1 cellular context compared by ENCODE assay signal in the genomic region with DNA sequence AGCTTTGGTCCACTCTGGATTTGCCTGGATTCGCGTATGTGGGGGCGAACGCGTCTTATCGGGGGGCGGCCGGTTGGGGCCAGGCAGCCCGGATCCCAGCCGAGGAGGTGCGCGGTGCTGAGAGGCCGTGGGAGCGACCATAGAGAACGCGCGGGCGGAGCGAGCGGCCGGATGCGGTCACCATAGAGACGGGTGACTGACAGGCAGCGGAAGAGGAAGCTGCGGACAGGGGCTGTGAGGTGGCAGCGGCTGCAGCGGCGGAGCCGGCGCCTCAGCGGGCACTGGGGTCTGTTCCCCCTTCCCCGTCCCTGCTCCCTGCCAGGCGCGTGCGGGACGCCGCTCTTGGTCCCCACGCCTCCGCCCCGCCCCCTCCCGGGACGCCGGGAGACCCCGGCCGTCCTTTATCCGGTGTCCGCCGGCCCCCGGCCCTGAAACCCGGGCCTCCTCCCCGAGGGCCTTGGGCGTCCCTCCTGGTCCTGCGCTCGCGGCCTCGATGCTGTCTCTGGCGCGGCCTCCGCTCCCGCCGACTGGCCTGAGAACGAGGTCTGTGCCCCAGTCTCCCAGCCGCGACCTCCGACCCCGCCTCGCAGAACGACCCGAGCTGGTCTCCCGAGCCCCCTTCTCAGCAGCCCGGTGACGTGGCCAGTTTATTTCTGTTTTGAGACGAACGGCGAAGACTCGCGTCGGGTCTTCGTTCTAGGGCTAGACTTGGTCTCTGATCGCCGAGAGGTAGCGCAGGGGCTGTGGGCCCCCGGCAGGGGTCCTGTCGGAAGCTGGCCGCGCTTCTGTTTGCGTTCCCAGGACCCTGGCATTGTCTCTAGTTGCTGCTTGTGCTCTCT.
TF ChIP-seq lines count a peak whose summit lies in the region.

A gene with protein sequence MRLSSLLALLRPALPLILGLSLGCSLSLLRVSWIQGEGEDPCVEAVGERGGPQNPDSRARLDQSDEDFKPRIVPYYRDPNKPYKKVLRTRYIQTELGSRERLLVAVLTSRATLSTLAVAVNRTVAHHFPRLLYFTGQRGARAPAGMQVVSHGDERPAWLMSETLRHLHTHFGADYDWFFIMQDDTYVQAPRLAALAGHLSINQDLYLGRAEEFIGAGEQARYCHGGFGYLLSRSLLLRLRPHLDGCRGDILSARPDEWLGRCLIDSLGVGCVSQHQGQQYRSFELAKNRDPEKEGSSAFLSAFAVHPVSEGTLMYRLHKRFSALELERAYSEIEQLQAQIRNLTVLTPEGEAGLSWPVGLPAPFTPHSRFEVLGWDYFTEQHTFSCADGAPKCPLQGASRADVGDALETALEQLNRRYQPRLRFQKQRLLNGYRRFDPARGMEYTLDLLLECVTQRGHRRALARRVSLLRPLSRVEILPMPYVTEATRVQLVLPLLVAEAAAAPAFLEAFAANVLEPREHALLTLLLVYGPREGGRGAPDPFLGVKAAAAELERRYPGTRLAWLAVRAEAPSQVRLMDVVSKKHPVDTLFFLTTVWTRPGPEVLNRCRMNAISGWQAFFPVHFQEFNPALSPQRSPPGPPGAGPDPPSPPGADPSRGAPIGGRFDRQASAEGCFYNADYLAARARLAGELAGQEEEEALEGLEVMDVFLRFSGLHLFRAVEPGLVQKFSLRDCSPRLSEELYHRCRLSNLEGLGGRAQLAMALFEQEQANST (plus strand): TSS at position 212 of the 839 bp plus-strand sequence. CDS start 1,529 bp downstream, outside the sequence.

TF ChIP-seq in GM12878, 131 proteins besides CTCF, POLR2A, EP300 and RAD21 (continued from another document and continues in another):
- TF ChIP-seq, protein P1, sequence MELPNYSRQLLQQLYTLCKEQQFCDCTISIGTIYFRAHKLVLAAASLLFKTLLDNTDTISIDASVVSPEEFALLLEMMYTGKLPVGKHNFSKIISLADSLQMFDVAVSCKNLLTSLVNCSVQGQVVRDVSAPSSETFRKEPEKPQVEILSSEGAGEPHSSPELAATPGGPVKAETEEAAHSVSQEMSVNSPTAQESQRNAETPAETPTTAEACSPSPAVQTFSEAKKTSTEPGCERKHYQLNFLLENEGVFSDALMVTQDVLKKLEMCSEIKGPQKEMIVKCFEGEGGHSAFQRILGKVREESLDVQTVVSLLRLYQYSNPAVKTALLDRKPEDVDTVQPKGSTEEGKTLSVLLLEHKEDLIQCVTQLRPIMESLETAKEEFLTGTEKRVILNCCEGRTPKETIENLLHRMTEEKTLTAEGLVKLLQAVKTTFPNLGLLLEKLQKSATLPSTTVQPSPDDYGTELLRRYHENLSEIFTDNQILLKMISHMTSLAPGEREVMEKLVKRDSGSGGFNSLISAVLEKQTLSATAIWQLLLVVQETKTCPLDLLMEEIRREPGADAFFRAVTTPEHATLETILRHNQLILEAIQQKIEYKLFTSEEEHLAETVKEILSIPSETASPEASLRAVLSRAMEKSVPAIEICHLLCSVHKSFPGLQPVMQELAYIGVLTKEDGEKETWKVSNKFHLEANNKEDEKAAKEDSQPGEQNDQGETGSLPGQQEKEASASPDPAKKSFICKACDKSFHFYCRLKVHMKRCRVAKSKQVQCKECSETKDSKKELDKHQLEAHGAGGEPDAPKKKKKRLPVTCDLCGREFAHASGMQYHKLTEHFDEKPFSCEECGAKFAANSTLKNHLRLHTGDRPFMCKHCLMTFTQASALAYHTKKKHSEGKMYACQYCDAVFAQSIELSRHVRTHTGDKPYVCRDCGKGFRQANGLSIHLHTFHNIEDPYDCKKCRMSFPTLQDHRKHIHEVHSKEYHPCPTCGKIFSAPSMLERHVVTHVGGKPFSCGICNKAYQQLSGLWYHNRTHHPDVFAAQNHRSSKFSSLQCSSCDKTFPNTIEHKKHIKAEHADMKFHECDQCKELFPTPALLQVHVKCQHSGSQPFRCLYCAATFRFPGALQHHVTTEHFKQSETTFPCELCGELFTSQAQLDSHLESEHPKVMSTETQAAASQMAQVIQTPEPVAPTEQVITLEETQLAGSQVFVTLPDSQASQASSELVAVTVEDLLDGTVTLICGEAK (IDR thresholded peaks at IDR 0.05; ENCODE audit: borderline replicate concordance): peak; percentile 83
- TF ChIP-seq RELA (IDR thresholded peaks at IDR 0.05; ENCODE audit: borderline replicate concordance, partially characterized antibody): peak; percentile 23
- TF ChIP-seq KAT2A (conservative IDR thresholded peaks at IDR 0.05; ENCODE audit: control insufficient read depth, low read depth, low read length): no peak
- no peak for TF ChIP-seq NFXL1 (IDR thresholded peaks at IDR 0.05; ENCODE audit: borderline replicate concordance)
- TF ChIP-seq ZNF24 (IDR thresholded peaks at IDR 0.05): no peak
- TF ChIP-seq TAF1 (IDR thresholded peaks at IDR 0.05; ENCODE audit: borderline replicate concordance, low read depth, low read length): peak; percentile 87; the same call in 1 of the 2 replicates
- TF ChIP-seq HCFC1 (IDR thresholded peaks at IDR 0.05; ENCODE audit: low read length): peak; percentile 49
- TF ChIP-seq BHLHE40 (IDR thresholded peaks at IDR 0.05; ENCODE audit: borderline replicate concordance in 1 of 2, low read depth in 2 of 2, low read length in 1 of 2): peak in 1 of 2 experiments; percentile 65; a peak in 1 of 4 replicates
- no peak for TF ChIP-seq EZH2 (IDR thresholded peaks at IDR 0.05; ENCODE audit: borderline replicate concordance, control insufficient read depth, low read depth, low read length)
- TF ChIP-seq IKZF2 (IDR thresholded peaks at IDR 0.05): 0 out of 4 replicates have a peak, but pooled peaks of 1 of the 2 experiments have one; percentile 33
- TF ChIP-seq, protein P2, sequence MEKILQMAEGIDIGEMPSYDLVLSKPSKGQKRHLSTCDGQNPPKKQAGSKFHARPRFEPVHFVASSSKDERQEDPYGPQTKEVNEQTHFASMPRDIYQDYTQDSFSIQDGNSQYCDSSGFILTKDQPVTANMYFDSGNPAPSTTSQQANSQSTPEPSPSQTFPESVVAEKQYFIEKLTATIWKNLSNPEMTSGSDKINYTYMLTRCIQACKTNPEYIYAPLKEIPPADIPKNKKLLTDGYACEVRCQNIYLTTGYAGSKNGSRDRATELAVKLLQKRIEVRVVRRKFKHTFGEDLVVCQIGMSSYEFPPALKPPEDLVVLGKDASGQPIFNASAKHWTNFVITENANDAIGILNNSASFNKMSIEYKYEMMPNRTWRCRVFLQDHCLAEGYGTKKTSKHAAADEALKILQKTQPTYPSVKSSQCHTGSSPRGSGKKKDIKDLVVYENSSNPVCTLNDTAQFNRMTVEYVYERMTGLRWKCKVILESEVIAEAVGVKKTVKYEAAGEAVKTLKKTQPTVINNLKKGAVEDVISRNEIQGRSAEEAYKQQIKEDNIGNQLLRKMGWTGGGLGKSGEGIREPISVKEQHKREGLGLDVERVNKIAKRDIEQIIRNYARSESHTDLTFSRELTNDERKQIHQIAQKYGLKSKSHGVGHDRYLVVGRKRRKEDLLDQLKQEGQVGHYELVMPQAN (conservative IDR thresholded peaks at IDR 0.05): peak; percentile 48; the same call in 1 of the 2 replicates
- TF ChIP-seq PAX8 (IDR thresholded peaks at IDR 0.05): no peak
- TF ChIP-seq TARDBP (IDR thresholded peaks at IDR 0.05; ENCODE audit: borderline replicate concordance): no peak
- TF ChIP-seq, protein P3, sequence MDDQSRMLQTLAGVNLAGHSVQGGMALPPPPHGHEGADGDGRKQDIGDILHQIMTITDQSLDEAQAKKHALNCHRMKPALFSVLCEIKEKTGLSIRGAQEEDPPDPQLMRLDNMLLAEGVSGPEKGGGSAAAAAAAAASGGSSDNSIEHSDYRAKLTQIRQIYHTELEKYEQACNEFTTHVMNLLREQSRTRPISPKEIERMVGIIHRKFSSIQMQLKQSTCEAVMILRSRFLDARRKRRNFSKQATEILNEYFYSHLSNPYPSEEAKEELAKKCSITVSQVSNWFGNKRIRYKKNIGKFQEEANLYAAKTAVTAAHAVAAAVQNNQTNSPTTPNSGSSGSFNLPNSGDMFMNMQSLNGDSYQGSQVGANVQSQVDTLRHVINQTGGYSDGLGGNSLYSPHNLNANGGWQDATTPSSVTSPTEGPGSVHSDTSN (IDR thresholded peaks at IDR 0.05; ENCODE audit: insufficient replicate concordance, low read depth, low read length): peak; percentile 97
- peak; percentile 69; the same call in 1 of the 2 replicates for TF ChIP-seq SPI1 (IDR thresholded peaks at IDR 0.05; ENCODE audit: borderline replicate concordance, insufficient read depth, low read depth, low read length)
- peak; percentile 62 for TF ChIP-seq MXI1 (IDR thresholded peaks at IDR 0.05; ENCODE audit: low read depth, low read length)
- peak; percentile 43; the same call in 1 of the 2 replicates for TF ChIP-seq CREB1 (IDR thresholded peaks at IDR 0.05; ENCODE audit: low read depth)
- peak; percentile 55; the same call in 1 of the 2 replicates for TF ChIP-seq SMARCA5 (IDR thresholded peaks at IDR 0.05)
- TF ChIP-seq, protein P4, sequence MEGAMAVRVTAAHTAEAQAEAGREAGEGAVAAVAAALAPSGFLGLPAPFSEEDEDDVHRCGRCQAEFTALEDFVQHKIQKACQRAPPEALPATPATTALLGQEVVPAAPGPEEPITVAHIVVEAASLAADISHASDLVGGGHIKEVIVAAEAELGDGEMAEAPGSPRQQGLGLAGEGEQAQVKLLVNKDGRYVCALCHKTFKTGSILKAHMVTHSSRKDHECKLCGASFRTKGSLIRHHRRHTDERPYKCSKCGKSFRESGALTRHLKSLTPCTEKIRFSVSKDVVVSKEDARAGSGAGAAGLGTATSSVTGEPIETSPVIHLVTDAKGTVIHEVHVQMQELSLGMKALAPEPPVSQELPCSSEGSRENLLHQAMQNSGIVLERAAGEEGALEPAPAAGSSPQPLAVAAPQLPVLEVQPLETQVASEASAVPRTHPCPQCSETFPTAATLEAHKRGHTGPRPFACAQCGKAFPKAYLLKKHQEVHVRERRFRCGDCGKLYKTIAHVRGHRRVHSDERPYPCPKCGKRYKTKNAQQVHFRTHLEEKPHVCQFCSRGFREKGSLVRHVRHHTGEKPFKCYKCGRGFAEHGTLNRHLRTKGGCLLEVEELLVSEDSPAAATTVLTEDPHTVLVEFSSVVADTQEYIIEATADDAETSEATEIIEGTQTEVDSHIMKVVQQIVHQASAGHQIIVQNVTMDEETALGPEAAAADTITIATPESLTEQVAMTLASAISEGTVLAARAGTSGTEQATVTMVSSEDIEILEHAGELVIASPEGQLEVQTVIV (IDR thresholded peaks at IDR 0.05; ENCODE audit: borderline replicate concordance, partially characterized antibody): no peak
- TF ChIP-seq SMC3 (IDR thresholded peaks at IDR 0.05; ENCODE audit: borderline replicate concordance, low read length): no peak
- peak; percentile 60; the same call in 1 of the 2 replicates for TF ChIP-seq GATAD2B (conservative IDR thresholded peaks at IDR 0.05; ENCODE audit: low read depth)
- TF ChIP-seq, protein P5, sequence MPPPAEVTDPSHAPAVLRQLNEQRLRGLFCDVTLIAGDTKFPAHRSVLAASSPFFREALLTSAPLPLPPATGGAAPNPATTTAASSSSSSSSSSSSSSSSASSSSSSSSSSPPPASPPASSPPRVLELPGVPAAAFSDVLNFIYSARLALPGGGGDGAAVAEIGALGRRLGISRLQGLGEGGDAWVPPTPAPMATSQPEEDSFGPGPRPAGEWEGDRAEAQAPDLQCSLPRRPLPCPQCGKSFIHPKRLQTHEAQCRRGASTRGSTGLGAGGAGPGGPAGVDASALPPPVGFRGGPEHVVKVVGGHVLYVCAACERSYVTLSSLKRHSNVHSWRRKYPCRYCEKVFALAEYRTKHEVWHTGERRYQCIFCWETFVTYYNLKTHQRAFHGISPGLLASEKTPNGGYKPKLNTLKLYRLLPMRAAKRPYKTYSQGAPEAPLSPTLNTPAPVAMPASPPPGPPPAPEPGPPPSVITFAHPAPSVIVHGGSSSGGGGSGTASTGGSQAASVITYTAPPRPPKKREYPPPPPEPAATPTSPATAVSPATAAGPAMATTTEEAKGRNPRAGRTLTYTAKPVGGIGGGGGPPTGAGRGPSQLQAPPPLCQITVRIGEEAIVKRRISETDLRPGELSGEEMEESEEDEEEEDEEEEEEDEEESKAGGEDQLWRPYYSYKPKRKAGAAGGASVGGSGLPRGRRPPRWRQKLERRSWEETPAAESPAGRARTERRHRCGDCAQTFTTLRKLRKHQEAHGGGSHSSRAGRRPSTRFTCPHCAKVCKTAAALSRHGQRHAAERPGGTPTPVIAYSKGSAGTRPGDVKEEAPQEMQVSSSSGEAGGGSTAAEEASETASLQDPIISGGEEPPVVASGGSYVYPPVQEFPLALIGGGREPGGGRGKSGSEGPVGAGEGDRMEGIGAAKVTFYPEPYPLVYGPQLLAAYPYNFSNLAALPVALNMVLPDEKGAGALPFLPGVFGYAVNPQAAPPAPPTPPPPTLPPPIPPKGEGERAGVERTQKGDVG (CRISPR knock-in tag; IDR thresholded peaks at IDR 0.05): no peak
- no peak for TF ChIP-seq CEBPB (IDR thresholded peaks at IDR 0.05; ENCODE audit: borderline replicate concordance in 1 of 2, low read depth in 2 of 2, low read length in 2 of 2)
- no peak for TF ChIP-seq SIN3A (IDR thresholded peaks at IDR 0.05; ENCODE audit: low read depth, low read length)
- TF ChIP-seq, protein P6, sequence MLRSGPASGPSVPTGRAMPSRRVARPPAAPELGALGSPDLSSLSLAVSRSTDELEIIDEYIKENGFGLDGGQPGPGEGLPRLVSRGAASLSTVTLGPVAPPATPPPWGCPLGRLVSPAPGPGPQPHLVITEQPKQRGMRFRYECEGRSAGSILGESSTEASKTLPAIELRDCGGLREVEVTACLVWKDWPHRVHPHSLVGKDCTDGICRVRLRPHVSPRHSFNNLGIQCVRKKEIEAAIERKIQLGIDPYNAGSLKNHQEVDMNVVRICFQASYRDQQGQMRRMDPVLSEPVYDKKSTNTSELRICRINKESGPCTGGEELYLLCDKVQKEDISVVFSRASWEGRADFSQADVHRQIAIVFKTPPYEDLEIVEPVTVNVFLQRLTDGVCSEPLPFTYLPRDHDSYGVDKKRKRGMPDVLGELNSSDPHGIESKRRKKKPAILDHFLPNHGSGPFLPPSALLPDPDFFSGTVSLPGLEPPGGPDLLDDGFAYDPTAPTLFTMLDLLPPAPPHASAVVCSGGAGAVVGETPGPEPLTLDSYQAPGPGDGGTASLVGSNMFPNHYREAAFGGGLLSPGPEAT (IDR thresholded peaks at IDR 0.05; ENCODE audit: low read depth): no peak
